ENCODE assay signal across 8 cellular contexts in the genomic region with DNA sequence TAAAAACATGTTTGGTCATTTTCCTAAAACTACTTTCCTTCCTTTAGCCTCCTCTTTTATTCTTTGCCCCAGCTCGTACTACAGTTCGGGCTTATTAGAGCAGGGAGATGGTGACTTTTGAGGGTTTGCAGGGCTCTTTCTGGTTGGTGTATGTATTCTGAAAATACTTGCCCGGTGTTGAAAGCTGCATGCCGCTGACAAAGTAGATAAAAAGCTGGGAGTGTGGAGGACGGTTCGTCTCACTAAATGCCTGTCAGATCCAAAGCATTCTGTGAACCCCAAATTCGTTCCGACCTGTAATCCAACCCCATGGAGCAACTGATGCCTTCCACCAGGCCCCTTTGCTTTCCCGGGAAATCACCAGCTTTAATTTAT. TPM values are rescaled to one million over a fixed set of nuclear protein-coding genes. Genes with fewer than 3 reads are reported as not detected.
DNase-seq lines count a peak whose midpoint lies in the region; ATAC-seq and TF ChIP-seq lines count a peak whose summit lies in the region.

No MANE protein-coding gene starts in this region.

- H2BK120ac ChIP-seq in mesendoderm (ENCODE audit: low read depth, low read length): no peak overlapping the region

- CTCF ChIA-PET in MCF 10A (lab: Yijun Ruan, JAX): interaction anchor here (0.5 to 1.3 kb wide), 8 partner anchors 11 to 538 kb away, joined by 3 to 4 read pairs (median 3); no protein-coding TSS in a partner anchor

- H2BK15ac ChIP-seq in mesendoderm (replicated peaks; ENCODE audit: low read depth): no peak overlapping the region

- no peak overlapping the region for H4K5ac ChIP-seq in mesendoderm (ENCODE audit: low read length)

- peak overlapping the region; percentile 59 for H3K4me2 ChIP-seq in mesendoderm (ENCODE audit: low read length)

- H3K9me3 Mint-ChIP-seq in MCF 10A (ENCODE audit: unreplicated experiment): no peaks in the 10 kb centered on the region

- no peak overlapping the region for H2BK5ac ChIP-seq in mesendoderm (ENCODE audit: low read length)

- POLR2A ChIA-PET in MCF 10A (lab: Yijun Ruan, JAX): interaction anchor here (0.5 to 2.5 kb wide), 19 partner anchors 9 to 446 kb away, joined by 3 to 23 read pairs (median 4); a partner anchor contains a TSS

- H4K8ac ChIP-seq in mesendoderm (ENCODE audit: low read depth, low read length): no peak overlapping the region

- H3K4me1 Mint-ChIP-seq in MCF 10A (ENCODE audit: insufficient read depth, unreplicated experiment): peaks cover 29% of the 10 kb centered on the region

- H2AK5ac ChIP-seq in mesendoderm (ENCODE audit: low read length): no peak overlapping the region

- H3K36me3 ChIP-seq in mesendoderm (ENCODE audit: control insufficient read depth, insufficient read depth, low read length): no peaks in the 10 kb centered on the region

- no peak overlapping the region for H3K23ac ChIP-seq in mesendoderm (ENCODE audit: low read length)

- H3K27me3 Mint-ChIP-seq in MCF 10A (ENCODE audit: insufficient read depth, unreplicated experiment): no peaks in the 10 kb centered on the region

- BruUV-seq in MCF 10A (replicated peaks; lab: Mats Ljungman, UMichigan): TSS peak; percentile 80

- no peak for TF ChIP-seq CTCF in MCF 10A (IDR thresholded peaks at IDR 0.05; ENCODE audit: unreplicated experiment)

- no peaks in the 10 kb centered on the region for H3K79me1 ChIP-seq in mesendoderm (ENCODE audit: low read length)

- no peaks in the 10 kb centered on the region for H3K36me3 Mint-ChIP-seq in MCF 10A (ENCODE audit: insufficient read depth, unreplicated experiment)

- ATAC-seq in HG02678 (IDR thresholded peaks at IDR 0.05; ENCODE audit: unreplicated experiment) (peak; percentile 28), GM21825 (IDR thresholded peaks at IDR 0.05; ENCODE audit: unreplicated experiment) (no peak)
- ATAC-seq in activated CD4-positive, CD25-positive, alpha-beta regulatory T cell treated with anti-CD3 and anti-CD28 coated beads, Interleukin-2, amount 50 U/mL, for 24 hours: no peak

- peak overlapping the region; percentile 85 for H3K27ac Mint-ChIP-seq in MCF 10A (ENCODE audit: low read depth, unreplicated experiment)

- intact Hi-C loops in MCF 10A (cut with micrococcal nuclease): loop anchor here (2.0 to 5.0 kb wide), 3 partner anchors 71 to 94 kb away; no protein-coding TSS in a partner anchor

- H3K4me3 ChIP-seq in mesendoderm (ENCODE audit: low read length): no peak overlapping the region

- peaks cover 3% of the 10 kb centered on the region for H3K4me1 ChIP-seq in mesendoderm (ENCODE audit: control insufficient read depth, low read depth, low read length)

- H3K18ac ChIP-seq in mesendoderm (ENCODE audit: low read length): no peak overlapping the region

- H3K27ac ChIP-seq in mesendoderm (ENCODE audit: low read depth, low read length): no peak overlapping the region

- DNase-seq in AG08395 (ENCODE audit: low spot score) (peak; percentile 18), MCF 10A (ENCODE audit: unreplicated experiment) (peak; percentile 21), mesendoderm (peak; percentile 20), NCI-H510A treated with DMSO at 0.1 percent for 48 hours (lab: John Stamatoyannopoulos, UW) (no peak), NCI-H2227 treated with DMSO at 0.1 percent for 48 hours (lab: John Stamatoyannopoulos, UW) (no peak)

- H3K27me3 ChIP-seq in mesendoderm (ENCODE audit: insufficient read depth, low read length, poor library complexity): no peaks in the 10 kb centered on the region

- H3K56ac ChIP-seq in mesendoderm (ENCODE audit: low read length): no peak overlapping the region

- peak overlapping the region; percentile 87 for H3K4me3 Mint-ChIP-seq in MCF 10A (ENCODE audit: unreplicated experiment)

- H3K9ac ChIP-seq in mesendoderm (ENCODE audit: low read length): peak overlapping the region; percentile 74

- H3K4ac ChIP-seq in mesendoderm (ENCODE audit: low read depth, low read length): no peak overlapping the region

- H3K79me2 ChIP-seq in mesendoderm (ENCODE audit: control insufficient read depth, insufficient read depth, low read length): no peaks in the 10 kb centered on the region

- no CpG with 5 or more reads among the region's 9 CpGs for WGBS in mesendoderm (ENCODE audit: extremely low coverage, insufficient coverage, low lambda C conversion rate)

RNA-seq across cellular contexts. Expression of a gene that starts 19.2 kb away (rescaled TPM):
- total RNA-seq in MCF 10A (2022): 33.0 and 37.2 TPM in 2 replicates
- 13.0 TPM for polyA plus RNA-seq in mesendoderm (2013, experiment 1 of 2)
- polyA plus RNA-seq in mesendoderm (2013, experiment 2 of 2): 13.2 TPM

Comparison
In these comparisons a context has a peak if more than half of its experiments do, and no peak if none do; other contexts are left out.
1. DNase-seq: peak in AG08395 (single experiment), MCF 10A (single experiment) and mesendoderm (single experiment); none in NCI-H510A treated with DMSO at 0.1 percent for 48 hours (single experiment) and NCI-H2227 treated with DMSO at 0.1 percent for 48 hours (single experiment).